In the genomic region with DNA sequence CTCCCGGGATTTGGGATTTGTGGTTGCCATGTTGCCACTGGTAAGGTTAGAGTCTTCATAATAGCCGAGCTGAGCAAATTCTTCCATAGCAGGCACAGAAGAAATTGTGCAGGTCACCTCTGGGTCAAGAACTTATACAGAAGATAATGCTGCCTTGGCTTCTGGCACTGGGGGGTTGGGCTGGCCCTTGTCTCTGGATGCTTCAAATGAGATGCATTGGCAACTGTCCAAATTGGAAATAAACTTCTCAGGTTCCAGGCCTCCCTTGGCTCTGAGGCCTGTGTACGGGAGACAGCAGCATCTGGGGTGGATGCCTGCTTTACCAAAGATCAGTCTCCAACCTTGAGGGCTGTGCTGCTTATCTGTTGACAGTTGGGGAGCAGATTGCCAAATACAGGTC, we compare ENCODE assay signal across 2 cellular contexts.
TF ChIP-seq lines count a peak whose summit lies in the region.

No MANE protein-coding gene starts in this region.

TF ChIP-seq in SK-N-SH, 30 proteins besides CTCF, POLR2A, EP300 and RAD21 (continued from another document):
- TF ChIP-seq NFIC (IDR thresholded peaks at IDR 0.05; ENCODE audit: borderline replicate concordance) (peak; percentile 53), SMC3 (IDR thresholded peaks at IDR 0.05; ENCODE audit: low read depth, low read length) (no peak), CHD2 (IDR thresholded peaks at IDR 0.05; ENCODE audit: low read length, partially characterized antibody) (peak; percentile 33), RXRA (IDR thresholded peaks at IDR 0.05; ENCODE audit: borderline replicate concordance, low read depth) (peak; percentile 25; the same call in 1 of the 2 replicates)
- TF ChIP-seq, protein P1, sequence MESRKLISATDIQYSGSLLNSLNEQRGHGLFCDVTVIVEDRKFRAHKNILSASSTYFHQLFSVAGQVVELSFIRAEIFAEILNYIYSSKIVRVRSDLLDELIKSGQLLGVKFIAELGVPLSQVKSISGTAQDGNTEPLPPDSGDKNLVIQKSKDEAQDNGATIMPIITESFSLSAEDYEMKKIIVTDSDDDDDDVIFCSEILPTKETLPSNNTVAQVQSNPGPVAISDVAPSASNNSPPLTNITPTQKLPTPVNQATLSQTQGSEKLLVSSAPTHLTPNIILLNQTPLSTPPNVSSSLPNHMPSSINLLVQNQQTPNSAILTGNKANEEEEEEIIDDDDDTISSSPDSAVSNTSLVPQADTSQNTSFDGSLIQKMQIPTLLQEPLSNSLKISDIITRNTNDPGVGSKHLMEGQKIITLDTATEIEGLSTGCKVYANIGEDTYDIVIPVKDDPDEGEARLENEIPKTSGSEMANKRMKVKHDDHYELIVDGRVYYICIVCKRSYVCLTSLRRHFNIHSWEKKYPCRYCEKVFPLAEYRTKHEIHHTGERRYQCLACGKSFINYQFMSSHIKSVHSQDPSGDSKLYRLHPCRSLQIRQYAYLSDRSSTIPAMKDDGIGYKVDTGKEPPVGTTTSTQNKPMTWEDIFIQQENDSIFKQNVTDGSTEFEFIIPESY (IDR thresholded peaks at IDR 0.05; ENCODE audit: borderline replicate concordance, low read depth): no peak

TF ChIP-seq in GM23338, 12 proteins besides CTCF, POLR2A, EP300 and RAD21:
- TF ChIP-seq, protein P2, sequence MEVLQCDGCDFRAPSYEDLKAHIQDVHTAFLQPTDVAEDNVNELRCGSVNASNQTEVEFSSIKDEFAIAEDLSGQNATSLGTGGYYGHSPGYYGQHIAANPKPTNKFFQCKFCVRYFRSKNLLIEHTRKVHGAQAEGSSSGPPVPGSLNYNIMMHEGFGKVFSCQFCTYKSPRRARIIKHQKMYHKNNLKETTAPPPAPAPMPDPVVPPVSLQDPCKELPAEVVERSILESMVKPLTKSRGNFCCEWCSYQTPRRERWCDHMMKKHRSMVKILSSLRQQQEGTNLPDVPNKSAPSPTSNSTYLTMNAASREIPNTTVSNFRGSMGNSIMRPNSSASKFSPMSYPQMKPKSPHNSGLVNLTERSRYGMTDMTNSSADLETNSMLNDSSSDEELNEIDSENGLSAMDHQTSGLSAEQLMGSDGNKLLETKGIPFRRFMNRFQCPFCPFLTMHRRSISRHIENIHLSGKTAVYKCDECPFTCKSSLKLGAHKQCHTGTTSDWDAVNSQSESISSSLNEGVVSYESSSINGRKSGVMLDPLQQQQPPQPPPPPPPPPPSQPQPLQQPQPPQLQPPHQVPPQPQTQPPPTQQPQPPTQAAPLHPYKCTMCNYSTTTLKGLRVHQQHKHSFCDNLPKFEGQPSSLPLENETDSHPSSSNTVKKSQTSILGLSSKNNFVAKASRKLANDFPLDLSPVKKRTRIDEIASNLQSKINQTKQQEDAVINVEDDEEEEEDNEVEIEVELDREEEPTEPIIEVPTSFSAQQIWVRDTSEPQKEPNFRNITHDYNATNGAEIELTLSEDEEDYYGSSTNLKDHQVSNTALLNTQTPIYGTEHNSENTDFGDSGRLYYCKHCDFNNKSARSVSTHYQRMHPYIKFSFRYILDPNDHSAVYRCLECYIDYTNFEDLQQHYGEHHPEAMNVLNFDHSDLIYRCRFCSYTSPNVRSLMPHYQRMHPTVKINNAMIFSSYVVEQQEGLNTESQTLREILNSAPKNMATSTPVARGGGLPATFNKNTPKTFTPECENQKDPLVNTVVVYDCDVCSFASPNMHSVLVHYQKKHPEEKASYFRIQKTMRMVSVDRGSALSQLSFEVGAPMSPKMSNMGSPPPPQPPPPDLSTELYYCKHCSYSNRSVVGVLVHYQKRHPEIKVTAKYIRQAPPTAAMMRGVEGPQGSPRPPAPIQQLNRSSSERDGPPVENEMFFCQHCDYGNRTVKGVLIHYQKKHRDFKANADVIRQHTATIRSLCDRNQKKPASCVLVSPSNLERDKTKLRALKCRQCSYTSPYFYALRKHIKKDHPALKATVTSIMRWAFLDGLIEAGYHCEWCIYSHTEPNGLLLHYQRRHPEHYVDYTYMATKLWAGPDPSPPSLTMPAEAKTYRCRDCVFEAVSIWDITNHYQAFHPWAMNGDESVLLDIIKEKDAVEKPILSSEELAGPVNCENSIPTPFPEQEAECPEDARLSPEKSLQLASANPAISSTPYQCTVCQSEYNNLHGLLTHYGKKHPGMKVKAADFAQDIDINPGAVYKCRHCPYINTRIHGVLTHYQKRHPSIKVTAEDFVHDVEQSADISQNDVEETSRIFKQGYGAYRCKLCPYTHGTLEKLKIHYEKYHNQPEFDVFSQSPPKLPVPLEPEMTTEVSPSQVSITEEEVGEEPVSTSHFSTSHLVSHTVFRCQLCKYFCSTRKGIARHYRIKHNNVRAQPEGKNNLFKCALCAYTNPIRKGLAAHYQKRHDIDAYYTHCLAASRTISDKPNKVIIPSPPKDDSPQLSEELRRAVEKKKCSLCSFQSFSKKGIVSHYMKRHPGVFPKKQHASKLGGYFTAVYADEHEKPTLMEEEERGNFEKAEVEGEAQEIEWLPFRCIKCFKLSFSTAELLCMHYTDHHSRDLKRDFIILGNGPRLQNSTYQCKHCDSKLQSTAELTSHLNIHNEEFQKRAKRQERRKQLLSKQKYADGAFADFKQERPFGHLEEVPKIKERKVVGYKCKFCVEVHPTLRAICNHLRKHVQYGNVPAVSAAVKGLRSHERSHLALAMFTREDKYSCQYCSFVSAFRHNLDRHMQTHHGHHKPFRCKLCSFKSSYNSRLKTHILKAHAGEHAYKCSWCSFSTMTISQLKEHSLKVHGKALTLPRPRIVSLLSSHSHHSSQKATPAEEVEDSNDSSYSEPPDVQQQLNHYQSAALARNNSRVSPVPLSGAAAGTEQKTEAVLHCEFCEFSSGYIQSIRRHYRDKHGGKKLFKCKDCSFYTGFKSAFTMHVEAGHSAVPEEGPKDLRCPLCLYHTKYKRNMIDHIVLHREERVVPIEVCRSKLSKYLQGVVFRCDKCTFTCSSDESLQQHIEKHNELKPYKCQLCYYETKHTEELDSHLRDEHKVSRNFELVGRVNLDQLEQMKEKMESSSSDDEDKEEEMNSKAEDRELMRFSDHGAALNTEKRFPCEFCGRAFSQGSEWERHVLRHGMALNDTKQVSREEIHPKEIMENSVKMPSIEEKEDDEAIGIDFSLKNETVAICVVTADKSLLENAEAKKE (CRISPR knock-in tag; IDR thresholded peaks at IDR 0.05): no peak
- TF ChIP-seq EZH2phosphoT487 (IDR thresholded peaks at IDR 0.05; ENCODE audit: unreplicated experiment) (no peak), NANOG (IDR thresholded peaks at IDR 0.05; ENCODE audit: borderline replicate concordance) (no peak), ZNF114 (CRISPR knock-in tag; IDR thresholded peaks at IDR 0.05) (no peak), JUNB (IDR thresholded peaks at IDR 0.05; ENCODE audit: unreplicated experiment) (no peak)
- TF ChIP-seq, protein P3, sequence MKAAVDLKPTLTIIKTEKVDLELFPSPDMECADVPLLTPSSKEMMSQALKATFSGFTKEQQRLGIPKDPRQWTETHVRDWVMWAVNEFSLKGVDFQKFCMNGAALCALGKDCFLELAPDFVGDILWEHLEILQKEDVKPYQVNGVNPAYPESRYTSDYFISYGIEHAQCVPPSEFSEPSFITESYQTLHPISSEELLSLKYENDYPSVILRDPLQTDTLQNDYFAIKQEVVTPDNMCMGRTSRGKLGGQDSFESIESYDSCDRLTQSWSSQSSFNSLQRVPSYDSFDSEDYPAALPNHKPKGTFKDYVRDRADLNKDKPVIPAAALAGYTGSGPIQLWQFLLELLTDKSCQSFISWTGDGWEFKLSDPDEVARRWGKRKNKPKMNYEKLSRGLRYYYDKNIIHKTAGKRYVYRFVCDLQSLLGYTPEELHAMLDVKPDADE (IDR thresholded peaks at IDR 0.05): no peak
TF ChIP-seq in GM23338: peak in this region for 0.
